Comparison of ENCODE assay signal across 8 cellular contexts in genomic region chr9:127979015-127979332, GRCh38. TPM values are rescaled to one million over a fixed set of nuclear protein-coding genes. Genes with fewer than 3 reads are reported as not detected.
DNase-seq lines count a peak whose midpoint lies in the region; ATAC-seq, FAIRE-seq and TF ChIP-seq lines count a peak whose summit lies in the region.

No MANE protein-coding gene starts in this region.

- H2AFZ ChIP-seq in Loucy (ENCODE audit: low read length) = no peak overlapping the region

- CTCF ChIA-PET in AG04450 (lab: Charles Lee) = interaction anchor here (1.5 kb wide), 2 partner anchors 35 to 36 kb away, joined by 4 to 5 read pairs; no protein-coding TSS in a partner anchor

- H3K27ac Mint-ChIP-seq in naive B cell = peak overlapping the region; percentile 88 to 96 (median 95)

- peaks cover 72% of the 10 kb centered on the region for H3K4me1 ChIP-seq in Loucy (ENCODE audit: insufficient read depth, low read length, poor library complexity, severe bottlenecking)

- H3K9me3 Mint-ChIP-seq in naive B cell = no peaks in the 10 kb centered on the region

- H3K9me3 ChIP-seq in AG04450 (ENCODE audit: control insufficient read depth, insufficient read depth, low read length) (no peaks in the 10 kb centered on the region; the same call in 1 of the 2 replicates), Loucy (ENCODE audit: insufficient read depth, low read depth, low read length) (no peaks in the 10 kb centered on the region)

- H3K36me3 Mint-ChIP-seq in naive B cell = no peaks in the 10 kb centered on the region

- no peak for ATAC-seq in naive B cell (ENCODE audit: low read depth in 2 of 2)
- ATAC-seq in HG02763 (IDR thresholded peaks at IDR 0.05; ENCODE audit: unreplicated experiment) = no peak

- peaks cover 55 to 83% (median 79%) of the 10 kb centered on the region in 3 donors for H3K4me1 Mint-ChIP-seq in naive B cell

- H3F3A ChIP-seq in Loucy (ENCODE audit: low read depth) = no peaks in the 10 kb centered on the region

- H3K4me3 Mint-ChIP-seq in naive B cell = peak overlapping the region; percentile 92 to 98 (median 96)

- H3K4me3 ChIP-seq in AG04450 (ENCODE audit: low read depth, low read length) (peak overlapping the region; percentile 83), Loucy (ENCODE audit: low read length, poor library complexity, severe bottlenecking) (peak overlapping the region; percentile 91)

- H3K4me2 ChIP-seq in Loucy (ENCODE audit: low read depth, low read length, poor library complexity, severe bottlenecking) = peak overlapping the region; percentile 80

- H3K27ac ChIP-seq in AG04450 (ENCODE audit: low read depth, low read length) (peak overlapping the region; percentile 21), cingulate gyrus (ENCODE audit: low read depth, low read length) (peak overlapping the region; percentile 98)

- H3K36me3 ChIP-seq in Loucy (ENCODE audit: insufficient read depth, low read length) = no peaks in the 10 kb centered on the region

- no peak for TF ChIP-seq CTCF in AG04450 (IDR thresholded peaks at IDR 0.05; ENCODE audit: low read depth, low read length)
- no peak for TF ChIP-seq CTCF in Loucy (conservative IDR thresholded peaks at IDR 0.05; ENCODE audit: low read length)

- H3K9ac ChIP-seq in Loucy (ENCODE audit: low read depth, low read length, poor library complexity, severe bottlenecking) = peak overlapping the region; percentile 80

- H4K20me1 ChIP-seq in Loucy (ENCODE audit: insufficient read depth, low read length, poor library complexity, severe bottlenecking) = peaks cover 53% of the 10 kb centered on the region

- no peaks in the 10 kb centered on the region for H3K27me3 Mint-ChIP-seq in naive B cell

- peaks cover 69% of the 10 kb centered on the region for H3K79me2 ChIP-seq in Loucy (ENCODE audit: insufficient read depth, low read length)

- no peaks in the 10 kb centered on the region for H3K9me2 ChIP-seq in Loucy (replicated peaks; ENCODE audit: low read depth, low read length)

- DNase-seq in AG04450 (ENCODE audit: low read depth, low spot score) = no peak
- no peak for DNase-seq in naive B cell
- no peak for DNase-seq in NOMO-1 treated with dmso at 0.1 percent for 144 hours (lab: John Stamatoyannopoulos, UW; ENCODE audit: unreplicated experiment)
- DNase-seq in pons (ENCODE audit: low spot score) = no peak
- no peak for DNase-seq in GM19239 (ENCODE audit: insufficient read length, low spot score)

- H3K27me3 ChIP-seq in AG04450 (ENCODE audit: control insufficient read depth, insufficient read depth, low read length) (no peaks in the 10 kb centered on the region), Loucy (ENCODE audit: insufficient read depth, low read length, poor library complexity, severe bottlenecking) (no peaks in the 10 kb centered on the region)

- POLR2A ChIA-PET in AG04450 (lab: Yijun Ruan, JAX) = interaction anchor here (0.6 to 3.3 kb wide), 4 partner anchors 13 to 120 kb away, joined by 3 to 8 read pairs (median 3); no protein-coding TSS in a partner anchor

- FAIRE-seq in GM19239 (lab: Jason Lieb, UNC) = no peak

RNA-seq across cellular contexts. Expression of gene EEIG1, which starts 1.8 kb away (rescaled TPM):
- polyA plus RNA-seq in AG04450 (2011; rRNA removed) (8.3 and 8.6 TPM in 2 replicates), naive B cell (ENCODE audit: low read depth in 6 of 6) (10 to 100 TPM; 12.3 to 36.9 (median 21.6) TPM)
- polyA minus RNA-seq in AG04450 (2011; rRNA and poly(A)+ RNA removed) = 5.2 and 11.1 TPM in 2 replicates

RNA-seq across cellular contexts. Expression of gene DPM2, which starts 41.3 kb away (rescaled TPM):
- polyA plus RNA-seq in AG04450 (2011; rRNA removed) = 25.3 and 30.9 TPM in 2 replicates
- polyA minus RNA-seq in AG04450 (2011; rRNA and poly(A)+ RNA removed) = 33.6 and 41.2 TPM in 2 replicates
- polyA plus RNA-seq in naive B cell (ENCODE audit: low read depth in 6 of 6) = 10 to 100 TPM; 46.3 to 78.7 (median 54.2) TPM

RNA-seq across cellular contexts. Expression of gene PIP5KL1, which starts 48.4 kb away (rescaled TPM):
- polyA plus RNA-seq in AG04450 (2011; rRNA removed) = 1.2 TPM in 2 replicates
- 1.2 and 1.3 TPM in 2 replicates for polyA minus RNA-seq in AG04450 (2011; rRNA and poly(A)+ RNA removed)
- 1 to 10 TPM in 1 of 6 donors, under 1 TPM in 1, not detected in 4; 0.73 to 1.0 TPM for polyA plus RNA-seq in naive B cell (ENCODE audit: low read depth in 6 of 6)
